In the genomic region with DNA sequence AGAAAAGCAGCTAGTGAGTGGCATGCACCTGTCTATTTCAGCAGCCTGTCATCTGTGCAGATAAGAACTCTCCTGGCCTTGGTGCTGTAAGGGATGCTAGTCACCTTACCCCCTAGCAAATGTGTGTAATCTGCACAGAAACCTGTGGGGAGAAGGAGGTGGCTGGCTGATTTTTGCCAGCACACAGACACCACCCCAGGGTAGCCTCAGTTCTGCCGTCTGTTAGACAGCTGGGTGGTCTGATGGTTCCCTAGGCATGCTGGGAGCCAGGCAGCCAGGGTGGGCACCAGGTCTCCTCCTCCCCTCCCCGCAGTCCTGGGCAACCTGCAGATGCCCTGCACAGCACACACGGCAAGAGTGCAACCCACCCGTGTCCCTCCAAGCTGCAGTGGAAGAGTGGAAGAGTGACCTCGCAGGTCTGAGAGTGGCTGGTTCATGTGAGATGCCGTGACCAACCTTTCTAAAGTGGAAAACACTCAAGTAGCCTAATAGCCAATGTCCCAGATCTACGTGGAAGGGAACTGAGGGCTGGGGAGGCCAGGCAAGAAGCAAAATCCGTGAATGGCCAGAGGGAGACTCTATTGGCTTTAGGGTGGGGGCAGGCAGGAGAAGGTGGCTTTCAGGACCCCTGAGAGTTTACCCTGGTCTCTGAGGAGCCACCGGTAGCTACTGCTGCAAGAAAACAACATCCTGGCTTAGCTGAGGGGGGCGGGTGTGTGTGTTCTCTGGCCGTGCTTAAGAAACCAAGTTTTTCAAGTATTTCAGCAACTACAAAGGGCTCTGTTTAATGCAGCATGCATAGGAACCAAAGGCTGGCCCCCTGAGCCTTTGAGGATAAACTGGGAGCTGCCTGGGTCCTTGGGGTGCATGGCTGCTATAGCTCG, we compare ENCODE assay signal across 13 cellular contexts. TPM values are rescaled to one million over a fixed set of nuclear protein-coding genes. Genes with fewer than 3 reads are reported as not detected.
"Had no signal": no experiment of that assay in that cellular context is flagged by ENCODE, and none has a peak within 500 bp of the region (broad histone marks: within the 10 kb centered on the region; RNA-seq: fewer than 3 reads in every experiment).

No MANE protein-coding gene starts in this region.

- H3K9me3 Mint-ChIP-seq: activated CD8-positive, alpha-beta T cell treated with anti-CD3 and anti-CD28 coated beads for 36 hours; activated naive CD4-positive, alpha-beta T cell treated with anti-CD3 and anti-CD28 coated beads for 36 hours; activated T-helper 1 cell treated with anti-CD3 and anti-CD28 coated beads, Interleukin-12 subunit alpha, Interleukin-12 subunit beta, Interleukin-2, Interleukin-4 antibody, amounts not matched to agents 30 ng/mL and 10 ng/mL and 1 ng/mL, durations not matched to agents 14 hours and 24 hours and 36 hours; stimulated activated naive B cell treated with anti-CD40 and anti-IgM and Interleukin-4, amounts not matched to agents 10 μg/mL and 1 μg/mL and 100 μg/mL, for 72 hours had no signal

- H3K27me3 Mint-ChIP-seq: activated CD8-positive, alpha-beta T cell treated with anti-CD3 and anti-CD28 coated beads for 36 hours had no signal

- H3K4me1 Mint-ChIP-seq: stimulated activated naive B cell treated with anti-CD40 and anti-IgM and Interleukin-4, amounts not matched to agents 10 μg/mL and 1 μg/mL and 100 μg/mL, for 72 hours had no signal

- H3K4me3 ChIP-seq: colonic mucosa, heart left ventricle had no signal

- H3K4me3 Mint-ChIP-seq: activated CD8-positive, alpha-beta T cell treated with anti-CD3 and anti-CD28 coated beads for 36 hours; activated naive CD4-positive, alpha-beta T cell treated with anti-CD3 and anti-CD28 coated beads for 36 hours; activated T-helper 1 cell treated with anti-CD3 and anti-CD28 coated beads, Interleukin-12 subunit alpha, Interleukin-12 subunit beta, Interleukin-2, Interleukin-4 antibody, amounts not matched to agents 30 ng/mL and 10 ng/mL and 1 ng/mL, durations not matched to agents 14 hours and 24 hours and 36 hours; stimulated activated naive B cell treated with anti-CD40 and anti-IgM and Interleukin-4, amounts not matched to agents 10 μg/mL and 1 μg/mL and 100 μg/mL, for 72 hours had no signal

- H3K36me3 Mint-ChIP-seq: stimulated activated naive B cell treated with anti-CD40 and anti-IgM and Interleukin-4, amounts not matched to agents 10 μg/mL and 1 μg/mL and 100 μg/mL, for 72 hours had no signal

- DNase-seq: activated CD8-positive, alpha-beta T cell treated with anti-CD3 and anti-CD28 coated beads for 36 hours; activated naive CD4-positive, alpha-beta T cell treated with anti-CD3 and anti-CD28 coated beads for 36 hours; caudate nucleus; colonic mucosa; foreskin melanocyte; heart left ventricle; kidney glomerular epithelial cell; stimulated activated CD4-positive, alpha-beta T cell treated with anti-CD3 and anti-CD28 coated beads, Interleukin-2, amount 100 ng/mL, for 24 hours; stimulated activated naive B cell treated with anti-CD40 and anti-IgM and Interleukin-4, amounts not matched to agents 10 μg/mL and 1 μg/mL and 100 μg/mL, for 72 hours; substantia nigra had no signal

- H3K36me3 ChIP-seq: colonic mucosa, heart left ventricle had no signal

- H3K27me3 ChIP-seq: colonic mucosa had no signal

- H3K27ac ChIP-seq: colonic mucosa, heart left ventricle had no signal

- H3K9me3 ChIP-seq: colonic mucosa, heart left ventricle had no signal

- H3K4me1 ChIP-seq: colonic mucosa, heart left ventricle had no signal

- ATAC-seq: activated CD8-positive, alpha-beta T cell treated with anti-CD3 and anti-CD28 coated beads for 36 hours; heart left ventricle; sciatic nerve; stimulated activated naive B cell treated with anti-CD40 and anti-IgM and Interleukin-4, amounts not matched to agents 10 μg/mL and 1 μg/mL and 100 μg/mL, for 72 hours had no signal

- H3K27ac Mint-ChIP-seq: activated CD8-positive, alpha-beta T cell treated with anti-CD3 and anti-CD28 coated beads for 36 hours; activated naive CD4-positive, alpha-beta T cell treated with anti-CD3 and anti-CD28 coated beads for 36 hours; activated T-helper 1 cell treated with anti-CD3 and anti-CD28 coated beads, Interleukin-12 subunit alpha, Interleukin-12 subunit beta, Interleukin-2, Interleukin-4 antibody, amounts not matched to agents 30 ng/mL and 10 ng/mL and 1 ng/mL, durations not matched to agents 14 hours and 24 hours and 36 hours; stimulated activated naive B cell treated with anti-CD40 and anti-IgM and Interleukin-4, amounts not matched to agents 10 μg/mL and 1 μg/mL and 100 μg/mL, for 72 hours had no signal

RNA-seq across cellular contexts. Expression of gene TRPM1, which starts 47.3 kb away (rescaled TPM):
- total RNA-seq: activated CD8-positive, alpha-beta T cell treated with anti-CD3 and anti-CD28 coated beads for 36 hours; activated naive CD4-positive, alpha-beta T cell treated with anti-CD3 and anti-CD28 coated beads for 36 hours; activated T-helper 1 cell treated with anti-CD3 and anti-CD28 coated beads, Interleukin-12 subunit alpha, Interleukin-12 subunit beta, Interleukin-2, Interleukin-4 antibody, amounts not matched to agents 30 ng/mL and 10 ng/mL and 1 ng/mL, durations not matched to agents 14 hours and 24 hours and 36 hours; colonic mucosa; heart left ventricle; sciatic nerve; ureter had no signal
